In genomic region chr2:179946810-179947485, GRCh38 we compare ENCODE assay signal across 26 cellular contexts.
"Had no signal": no experiment of that assay in that cellular context is flagged by ENCODE, and none has a peak within 500 bp of the region (broad histone marks: within the 10 kb centered on the region; RNA-seq: fewer than 3 reads in every experiment).

No MANE protein-coding gene starts in this region.

- H3K4me3 ChIP-seq: breast epithelium, coronary artery, heart left ventricle, lower lobe of right lung, mucosa of descending colon, stomach, transverse colon had no signal

- DNase-seq: activated CD4-positive, alpha-beta T cell treated with anti-CD3 and anti-CD28 coated beads for 4 hours; activated CD4-positive, alpha-beta T cell treated with anti-CD3 and anti-CD28 coated beads, Interleukin-2, amount 50 U/mL, for 48 hours; activated CD4-positive, CD25-positive, alpha-beta regulatory T cell; activated CD8-positive, alpha-beta memory T cell treated with anti-CD3 and anti-CD28 coated beads, Interleukin-2, amount 50 U/mL, for 48 hours; activated naive CD4-positive, alpha-beta T cell treated with Interleukin-2 at 50 U/mL for 16 hours; activated naive CD8-positive, alpha-beta T cell treated with anti-CD3 and anti-CD28 coated beads, Interleukin-2, amount 10 ng/mL, durations not matched to agents 7 days and 5 days; activated T-cell treated with anti-CD3 and anti-CD28 coated beads, Interleukin-2, amount 50 U/mL, for 4 hours; amniotic stem cell; lower lobe of right lung; mesendoderm; mucosa of descending colon; occipital lobe; small intestine; stimulated activated CD4-positive, alpha-beta T cell treated with anti-CD3 and anti-CD28 coated beads, Interleukin-2, amount 100 ng/mL, for 24 hours; stomach; T1000; transverse colon had no signal

- H3K9me3 ChIP-seq: breast epithelium, heart left ventricle, lower lobe of right lung, mucosa of descending colon, stomach, transverse colon had no signal

- H3K4me1 ChIP-seq: breast epithelium, heart left ventricle, lower lobe of right lung, stomach had no signal

- H3K9me3 Mint-ChIP-seq: activated naive CD8-positive, alpha-beta T cell treated with anti-CD3 and anti-CD28 coated beads, Interleukin-2, amount 10 ng/mL, durations not matched to agents 7 days and 5 days; activated T-cell treated with anti-CD3 and anti-CD28 coated beads, Interleukin-2, amount 50 U/mL, for 4 hours; central memory CD8-positive, alpha-beta T cell; neural crest cell; stimulated activated effector memory CD8-positive, alpha-beta T cell treated with anti-CD3 and anti-CD28 coated beads, Interleukin-12 subunit alpha, Interleukin-12 subunit beta, amount 100 ng/mL, for 72 hours had no signal

- H3K27ac Mint-ChIP-seq: activated naive CD8-positive, alpha-beta T cell treated with anti-CD3 and anti-CD28 coated beads, Interleukin-2, amount 10 ng/mL, durations not matched to agents 7 days and 5 days; stimulated activated effector memory CD8-positive, alpha-beta T cell treated with anti-CD3 and anti-CD28 coated beads, Interleukin-12 subunit alpha, Interleukin-12 subunit beta, amount 100 ng/mL, for 72 hours had no signal

- H3K27ac ChIP-seq: breast epithelium, coronary artery, heart left ventricle, lower lobe of right lung, stomach, transverse colon had no signal

- H3K4me1 Mint-ChIP-seq: central memory CD8-positive, alpha-beta T cell; neural crest cell had no signal

- H3K27me3 Mint-ChIP-seq: activated naive CD8-positive, alpha-beta T cell treated with anti-CD3 and anti-CD28 coated beads, Interleukin-2, amount 10 ng/mL, durations not matched to agents 7 days and 5 days; central memory CD8-positive, alpha-beta T cell had no signal

- H3K4me3 Mint-ChIP-seq: activated naive CD8-positive, alpha-beta T cell treated with anti-CD3 and anti-CD28 coated beads, Interleukin-2, amount 10 ng/mL, durations not matched to agents 7 days and 5 days; activated T-cell treated with anti-CD3 and anti-CD28 coated beads, Interleukin-2, amount 50 U/mL, for 4 hours; central memory CD8-positive, alpha-beta T cell; neural crest cell; stimulated activated effector memory CD8-positive, alpha-beta T cell treated with anti-CD3 and anti-CD28 coated beads, Interleukin-12 subunit alpha, Interleukin-12 subunit beta, amount 100 ng/mL, for 72 hours had no signal

- FAIRE-seq: small intestine, urothelium cell line had no signal

- ATAC-seq: activated T-cell treated with anti-CD3 and anti-CD28 coated beads, Interleukin-2, amount 50 U/mL, for 4 hours; heart left ventricle; left lobe of liver; lower lobe of right lung; mucosa of descending colon; sciatic nerve; stimulated activated effector memory CD8-positive, alpha-beta T cell treated with anti-CD3 and anti-CD28 coated beads, Interleukin-12 subunit alpha, Interleukin-12 subunit beta, amount 100 ng/mL, for 72 hours had no signal
